ENCODE assay signal across 23 cellular contexts in genomic region chr13:98906746-98907502, GRCh38.
"Had no signal": no experiment of that assay in that cellular context is flagged by ENCODE, and none has a peak within 500 bp of the region (broad histone marks: within the 10 kb centered on the region; RNA-seq: fewer than 3 reads in every experiment).

No MANE protein-coding gene starts in this region.

- H3K4me3 Mint-ChIP-seq: IgD-negative memory B cell had no signal

- H3K4me2 ChIP-seq: KMS-11 had no signal

- ATAC-seq: K562 had no signal

- DNase-seq: Kasumi-1, MM.1S, NCI-H1092 treated with DMSO at 0.1 percent for 48 hours, NCI-H1436, NCI-H187, NCI-H2029, NCI-H2081 treated with DMSO at 0.1 percent for 48 hours, NCI-H2171, NCI-H226, NCI-H446, NCI-H510A, NCI-H524 treated with DMSO at 0.1 percent for 48 hours, NCI-H69, NCI-H774, Right ventricle myocardium superior, RPMI8226, SIG-M5 had no signal

- H3K27ac ChIP-seq: HL-60, KMS-11, SJSA1, SK-N-MC had no signal

- H3K9me3 Mint-ChIP-seq: IgD-negative memory B cell had no signal

- H3K27me3 Mint-ChIP-seq: IgD-negative memory B cell had no signal

- H3K27me3 ChIP-seq: SJSA1 had no signal

- H3K9ac ChIP-seq: KMS-11 had no signal

- H3K4me3 ChIP-seq: K562, SJSA1, SK-N-MC had no signal

- H3K9me3 ChIP-seq: SJSA1 had no signal
